Comparison of ENCODE assay signal across 26 cellular contexts in the genomic region with DNA sequence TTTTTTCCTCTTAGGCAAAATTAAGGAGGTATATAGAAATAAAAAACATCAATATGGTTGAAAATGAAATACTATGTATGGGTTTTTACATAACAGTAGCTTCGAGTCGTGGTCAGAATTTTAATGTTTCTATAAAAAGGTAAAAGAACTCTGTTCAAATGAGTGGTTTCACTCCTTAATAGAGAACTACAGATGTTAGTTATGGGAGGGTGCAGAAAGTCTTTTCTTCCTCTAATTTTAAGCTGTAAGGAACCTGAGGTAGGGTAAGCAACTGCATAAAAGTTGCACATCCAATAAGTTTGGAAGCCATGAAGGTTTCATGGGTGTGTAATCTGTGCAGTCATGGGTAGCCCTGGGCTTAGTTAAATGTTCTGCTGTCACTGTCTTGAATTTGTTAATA.
"Had no signal": no experiment of that assay in that cellular context is flagged by ENCODE, and none has a peak within 500 bp of the region (broad histone marks: within the 10 kb centered on the region; RNA-seq: fewer than 3 reads in every experiment).

No MANE protein-coding gene starts in this region.

- H3K27me3 Mint-ChIP-seq: T-helper 17 cell had no signal

- H3K4me3 ChIP-seq: SJCRH30 had no signal

- H3K27ac Mint-ChIP-seq: T-helper 17 cell had no signal

- H3K9me3 ChIP-seq: SJCRH30 had no signal

- H3K36me3 ChIP-seq: SJCRH30 had no signal

- H3K4me1 Mint-ChIP-seq: T-helper 17 cell had no signal

- ATAC-seq: HepG2, Panc1, PC-3, SK-N-SH treated with all-trans-retinoic acid at 6 μM for 48 hours, T-helper 17 cell had no signal

- H3K27me3 ChIP-seq: SJCRH30 had no signal

- H3K4me3 Mint-ChIP-seq: T-helper 17 cell had no signal

- H3K4me1 ChIP-seq: SJCRH30 had no signal

- DNase-seq: IMR-90; Kasumi-1; KG1; NCI-H1092; NCI-H1105 treated with DMSO at 0.1 percent for 48 hours; NCI-H1417 treated with DMSO at 0.1 percent for 48 hours; NCI-H187; NCI-H2029; NCI-H2081 treated with DMSO at 0.1 percent for 48 hours; NCI-H2171; NCI-H226; NCI-H446; NCI-H510A; NCI-H524 treated with DMSO at 0.1 percent for 48 hours; NCI-H69; NCI-H774; NK-92 treated with Interleukin-12 subunit alpha and Interleukin-12 subunit beta, amount 100 ng/mL, for 24 hours; PC-3; SHP77 treated with DMSO at 0.1 percent for 48 hours; SJCRH30; T-helper 1 cell; T-helper 17 cell had no signal

- H3K27ac ChIP-seq: RWPE1, SJCRH30 had no signal
